In genomic region chr11:22539851-22540376, GRCh38 we compare ENCODE assay signal across 8 cellular contexts.
DNase-seq lines count a peak whose midpoint lies in the region; ATAC-seq and TF ChIP-seq lines count a peak whose summit lies in the region.

No MANE protein-coding gene starts in this region.

- H3K27ac ChIP-seq in AG04450 (ENCODE audit: low read depth, low read length) = no peak overlapping the region
- no peak overlapping the region for H3K27ac ChIP-seq in right atrium auricular region

- POLR2A ChIA-PET in AG04450 (lab: Yijun Ruan, JAX) = no interaction called here

- H3K4me3 ChIP-seq in AG04450 (ENCODE audit: low read depth, low read length) (no peak overlapping the region), H7 (ENCODE audit: insufficient read depth, low read depth, low read length) (no peak overlapping the region), right atrium auricular region (no peak overlapping the region)

- DNase-seq in AG04450 (ENCODE audit: low read depth, low spot score) (no peak), H7 (peak; percentile 8), OCI-M1 (lab: John Stamatoyannopoulos, UW) (peak; percentile 64), right atrium auricular region (ENCODE audit: low spot score) (no peak)

- H3K4me1 ChIP-seq in right atrium auricular region = no peaks in the 10 kb centered on the region

- H3K27me3 ChIP-seq in AG04450 (ENCODE audit: control insufficient read depth, insufficient read depth, low read length) (no peaks in the 10 kb centered on the region), H7 (ENCODE audit: control insufficient read depth, insufficient read depth, low read length) (no peaks in the 10 kb centered on the region), right atrium auricular region (no peaks in the 10 kb centered on the region)

- no peaks in the 10 kb centered on the region for H3K9me3 ChIP-seq in AG04450 (ENCODE audit: control insufficient read depth, insufficient read depth, low read length)
- H3K9me3 ChIP-seq in right atrium auricular region = no peaks in the 10 kb centered on the region

- CTCF ChIA-PET in AG04450 (lab: Charles Lee) = interaction anchor here (0.6 to 2.7 kb wide), 6 partner anchors 114 to 248 kb away, joined by 3 to 13 read pairs (median 6); no protein-coding TSS in a partner anchor

- ATAC-seq in HG02970 (IDR thresholded peaks at IDR 0.05; ENCODE audit: low FRiP score, unreplicated experiment) (no peak), HG03039 (IDR thresholded peaks at IDR 0.05; ENCODE audit: unreplicated experiment) (no peak), GM19455 (IDR thresholded peaks at IDR 0.05; ENCODE audit: unreplicated experiment) (no peak), GM19324 (IDR thresholded peaks at IDR 0.05; ENCODE audit: low FRiP score, unreplicated experiment) (no peak)

- no peaks in the 10 kb centered on the region for H3K36me3 ChIP-seq in H7 (replicated peaks; ENCODE audit: control insufficient read depth, insufficient read depth, low read length)
- no peaks in the 10 kb centered on the region for H3K36me3 ChIP-seq in right atrium auricular region

- peak; percentile 53 for TF ChIP-seq CTCF in AG04450 (IDR thresholded peaks at IDR 0.05; ENCODE audit: low read depth, low read length)
- TF ChIP-seq CTCF in right atrium auricular region (IDR thresholded peaks at IDR 0.05) = peak; percentile 16 to 47

Comparison
In these comparisons a context has a peak if more than half of its experiments do, and no peak if none do; other contexts are left out.
1. DNase-seq: peak in H7 (single experiment) and OCI-M1 (single experiment); none in AG04450 (single experiment) and right atrium auricular region (single experiment).